Comparison of ENCODE assay signal across 14 cellular contexts in the genomic region with DNA sequence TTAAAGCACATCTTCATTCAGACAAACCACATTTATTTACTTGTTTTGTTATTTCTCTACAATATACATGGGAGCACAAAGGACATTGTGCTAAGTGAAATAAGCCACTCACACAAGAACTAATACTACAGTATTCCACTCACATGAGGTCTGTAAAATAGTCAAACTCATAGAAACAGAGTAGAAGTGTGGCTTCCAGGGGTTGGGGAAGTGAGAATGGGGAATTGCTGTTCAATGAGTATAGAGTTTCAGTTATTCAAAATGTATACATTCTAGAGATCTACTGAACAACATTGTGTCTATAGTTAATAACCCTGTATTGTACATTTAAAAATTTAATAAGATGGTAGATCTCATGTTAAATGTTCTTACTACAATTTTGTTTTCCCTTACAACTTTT.
DNase-seq lines count a peak whose midpoint lies in the region; ATAC-seq, FAIRE-seq and TF ChIP-seq lines count a peak whose summit lies in the region.
"Had no signal": no experiment of that assay in that cellular context is flagged by ENCODE, and none has a peak within 500 bp of the region (broad histone marks: within the 10 kb centered on the region; RNA-seq: fewer than 3 reads in every experiment).

No MANE protein-coding gene starts in this region.

- POLR2A ChIA-PET in GM12878 (lab: Charles Lee) = no interaction called here

- H3K79me2 ChIP-seq in GM12878 (ENCODE audit: control insufficient read depth, insufficient read depth, low read length) = no peaks in the 10 kb centered on the region

- TF ChIP-seq POLR2A in GM12878 (IDR thresholded peaks at IDR 0.05; ENCODE audit: low read depth, low read length) (no peak), testis (IDR thresholded peaks at IDR 0.05) (no peak)

- no peak overlapping the region for H3K9ac ChIP-seq in GM12878 (ENCODE audit: control insufficient read depth, insufficient read depth, low read length)

- TF ChIP-seq EP300 in GM12878 (IDR thresholded peaks at IDR 0.05; ENCODE audit: borderline replicate concordance in 1 of 2, control insufficient read depth in 1 of 2, low read depth in 2 of 2, low read length in 2 of 2) = no peak

- H3K4me1 ChIP-seq in GM12878 (ENCODE audit: control insufficient read depth, insufficient read depth, low read length) (no peaks in the 10 kb centered on the region), testis (no peaks in the 10 kb centered on the region)
- H3K4me1 ChIP-seq: gastroesophageal sphincter, SJSA1 had no signal

- SMC1A ChIA-PET in GM12878 (lab: Charles Lee; ENCODE audit: uncharacterized antibody, unreplicated experiment) = no interaction called here

- TF ChIP-seq CTCF in GM12878 (IDR thresholded peaks at IDR 0.05 in 2 of 3, conservative IDR thresholded peaks at IDR 0.05 in 1 of 3; ENCODE audit: control insufficient read depth in 2 of 3, extremely low read depth in 1 of 3, insufficient read depth in 1 of 3, low read depth in 3 of 3, low read length in 3 of 3) (no peak), testis (IDR thresholded peaks at IDR 0.05) (no peak)

- no TSS peak for BruUV-seq in GM12878 (replicated peaks; lab: Mats Ljungman, UMichigan)

- H3K4me3 ChIP-seq in GM12878 (no peak overlapping the region), testis (no peak overlapping the region)
- H3K4me3 ChIP-seq: gastroesophageal sphincter, lung, MG63, SJSA1 had no signal

- H3K4me2 ChIP-seq in GM12878 (ENCODE audit: control insufficient read depth, insufficient read depth) = no peak overlapping the region

- H3K27ac ChIP-seq in GM12878 (ENCODE audit: control insufficient read depth, insufficient read depth) (no peak overlapping the region), testis (no peak overlapping the region)
- H3K27ac ChIP-seq: gastroesophageal sphincter, SJSA1 had no signal

- H3K27me3 ChIP-seq in GM12878 (replicated peaks in 1 of 2; ENCODE audit: control insufficient read depth in 2 of 2, insufficient read depth in 2 of 2, low read length in 1 of 2) (no peaks in the 10 kb centered on the region), testis (no peaks in the 10 kb centered on the region)
- H3K27me3 ChIP-seq: gastroesophageal sphincter, MG63, SJSA1 had no signal

- FAIRE-seq in GM12878 (lab: Jason Lieb, UNC) = no peak

- no peaks in the 10 kb centered on the region for H4K20me1 ChIP-seq in GM12878 (ENCODE audit: control insufficient read depth, insufficient read depth)

- H2AFZ ChIP-seq in GM12878 (ENCODE audit: control insufficient read depth, low read depth, low read length) = no peak overlapping the region

- no peak for TF ChIP-seq RAD21 in GM12878 (IDR thresholded peaks at IDR 0.05; ENCODE audit: insufficient read depth, low read depth, low read length)

- H3K9me3 ChIP-seq in GM12878 (replicated peaks; ENCODE audit: control insufficient read depth, insufficient read depth, low read length) (no peaks in the 10 kb centered on the region), testis (no peaks in the 10 kb centered on the region)
- H3K9me3 ChIP-seq: SJSA1 had no signal

- no peaks in the 10 kb centered on the region for H3K36me3 ChIP-seq in GM12878 (ENCODE audit: control insufficient read depth in 2 of 2, insufficient read depth in 2 of 2, low read length in 1 of 2)
- H3K36me3 ChIP-seq in testis (ENCODE audit: low read depth, missing control alignments) = no peaks in the 10 kb centered on the region
- H3K36me3 ChIP-seq: gastroesophageal sphincter, MG63, SJSA1 had no signal

- peak; percentile 85 for ATAC-seq in GM19351 (IDR thresholded peaks at IDR 0.05; ENCODE audit: unreplicated experiment)
- peak; percentile 83 for ATAC-seq in HG02623 (IDR thresholded peaks at IDR 0.05; ENCODE audit: unreplicated experiment)
- ATAC-seq in HG03354 (IDR thresholded peaks at IDR 0.05; ENCODE audit: poor library complexity, severe bottlenecking, unreplicated experiment) = peak; percentile 75
- ATAC-seq in GM12878 = peak; percentile 73
- ATAC-seq in left cardiac atrium = no peak
- ATAC-seq: gastroesophageal sphincter had no signal

- in situ Hi-C loops in GM12878 (cut with MboI) = no loop called here

- CTCF ChIA-PET in GM12878 (lab: Yijun Ruan, JAX) = no interaction called here

- DNase-seq in GM12878 (ENCODE audit: low read depth, low spot score) (no peak), testis (no peak), NCI-H2081 (lab: John Stamatoyannopoulos, UW) (no peak), left cardiac atrium (no peak)
- DNase-seq: activated CD4-positive, alpha-beta T cell treated with anti-CD3 and anti-CD28 coated beads, Interleukin-2, amount 50 U/mL, for 48 hours; amygdala; MG63; nephron progenitor cell had no signal

- intact Hi-C loops in GM12878 (cut with micrococcal nuclease; ENCODE audit: unreplicated experiment) = no loop called here
- intact Hi-C loops in testis (cut with DNase I; ENCODE audit: low total_unique reads) = no loop called here
- intact Hi-C loops in left cardiac atrium (cut with DNase I) = no loop called here

- RAD21 ChIA-PET in GM12878 (lab: Charles Lee; ENCODE audit: unreplicated experiment) = no interaction called here

TF ChIP-seq in GM12878, 131 proteins besides CTCF, POLR2A, EP300 and RAD21:
- no peak for TF ChIP-seq EED (IDR thresholded peaks at IDR 0.05; ENCODE audit: low read depth)
- peak; percentile 12; the same call in 1 of the 2 replicates for TF ChIP-seq SPI1 (IDR thresholded peaks at IDR 0.05; ENCODE audit: borderline replicate concordance, insufficient read depth, low read depth, low read length)

Comparison
In these comparisons a context has a peak if more than half of its experiments do, and no peak if none do; other contexts are left out.
1. ATAC-seq: peak in GM19351 (single experiment), HG02623 (single experiment), HG03354 (single experiment) and GM12878 (single experiment); none in left cardiac atrium (0 of 2).